In the genomic region with DNA sequence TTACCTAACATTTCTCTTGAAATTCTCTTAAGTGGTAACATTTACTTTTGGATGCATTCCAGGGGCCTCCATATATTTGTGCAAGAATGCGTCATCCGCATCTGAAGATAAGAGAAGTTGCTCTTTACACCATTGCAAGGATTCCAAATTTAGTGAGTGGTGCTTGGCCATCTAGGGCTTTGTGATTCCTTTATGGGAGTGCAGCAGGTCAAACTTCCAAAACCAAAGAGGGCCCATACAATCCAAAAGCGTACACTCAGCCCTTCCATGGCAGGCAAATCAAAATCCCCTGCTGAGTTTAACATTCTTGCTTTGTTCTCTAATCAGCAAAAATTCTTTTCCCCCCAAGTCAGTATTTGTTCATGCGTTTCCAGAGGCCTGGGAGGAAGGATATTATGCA, we compare ENCODE assay signal across 18 cellular contexts.
DNase-seq lines count a peak whose midpoint lies in the region; ATAC-seq and TF ChIP-seq lines count a peak whose summit lies in the region.
"Had no signal": no experiment of that assay in that cellular context is flagged by ENCODE, and none has a peak within 500 bp of the region (broad histone marks: within the 10 kb centered on the region; RNA-seq: fewer than 3 reads in every experiment).

No MANE protein-coding gene starts in this region.

- H3K4me3 Mint-ChIP-seq in progenitor cell of endocrine pancreas (ENCODE audit: low read depth), result no peak overlapping the region
- H3K4me3 Mint-ChIP-seq in activated T-cell treated with anti-CD3 and anti-CD28 coated beads, Interleukin-2, amount 50 U/mL, for 72 hours, result no peak overlapping the region

- no peak for TF ChIP-seq POLR2A in lower leg skin (IDR thresholded peaks at IDR 0.05)

- peak; percentile 8 for DNase-seq in ELF-1 (ENCODE audit: low read depth, low spot score)
- peak; percentile 87 for DNase-seq in astrocyte of the hippocampus (ENCODE audit: low read depth, low spot score)
- peak; percentile 93 for DNase-seq in fibroblast of the aortic adventitia (ENCODE audit: low read depth)
- DNase-seq in progenitor cell of endocrine pancreas (ENCODE audit: low spot score, unreplicated experiment), result no peak
- no peak for DNase-seq in NCI-H187 (lab: John Stamatoyannopoulos, UW)
- no peak for DNase-seq in lower leg skin (ENCODE audit: low spot score in 2 of 2)
- DNase-seq in activated T-cell treated with anti-CD3 and anti-CD28 coated beads, Interleukin-2, amount 50 U/mL, for 72 hours, result no peak
- DNase-seq: ACHN; GF-D8; KG1; MV-4-11; NCI-H1930; NCI-H2171; NCI-H510A; NCI-H748 treated with DMSO at 0.1 percent for 48 hours; NK-92 treated with Interleukin-12 subunit alpha and Interleukin-12 subunit beta, amount 100 ng/mL, for 24 hours had no signal

- H3K4me1 Mint-ChIP-seq in progenitor cell of endocrine pancreas (ENCODE audit: low read depth), result peaks cover 6% of the 10 kb centered on the region
- peaks cover 2% of the 10 kb centered on the region for H3K4me1 Mint-ChIP-seq in activated T-cell treated with anti-CD3 and anti-CD28 coated beads, Interleukin-2, amount 50 U/mL, for 72 hours (ENCODE audit: low read depth)

- no peaks in the 10 kb centered on the region for H3K36me3 Mint-ChIP-seq in progenitor cell of endocrine pancreas (ENCODE audit: insufficient read depth)
- no peaks in the 10 kb centered on the region for H3K36me3 Mint-ChIP-seq in activated T-cell treated with anti-CD3 and anti-CD28 coated beads, Interleukin-2, amount 50 U/mL, for 72 hours (ENCODE audit: insufficient read depth in 2 of 2)

- peaks cover 6% of the 10 kb centered on the region for H3K9me3 Mint-ChIP-seq in progenitor cell of endocrine pancreas (ENCODE audit: low read depth)
- no peaks in the 10 kb centered on the region for H3K9me3 Mint-ChIP-seq in activated T-cell treated with anti-CD3 and anti-CD28 coated beads, Interleukin-2, amount 50 U/mL, for 72 hours

- peak overlapping the region; percentile 67 for H3K27ac Mint-ChIP-seq in progenitor cell of endocrine pancreas
- H3K27ac Mint-ChIP-seq in activated T-cell treated with anti-CD3 and anti-CD28 coated beads, Interleukin-2, amount 50 U/mL, for 72 hours, result no peak overlapping the region

- TF ChIP-seq CTCF in fibroblast of the aortic adventitia (IDR thresholded peaks at IDR 0.05; ENCODE audit: insufficient read depth, low read length), result no peak
- TF ChIP-seq CTCF in progenitor cell of endocrine pancreas (IDR thresholded peaks at IDR 0.05; ENCODE audit: unreplicated experiment), result no peak
- no peak for TF ChIP-seq CTCF in lower leg skin (IDR thresholded peaks at IDR 0.05)

- H3K4me3 ChIP-seq in fibroblast of the aortic adventitia (ENCODE audit: low read depth, low read length) (no peak overlapping the region), lower leg skin (ENCODE audit: low read depth, poor library complexity, severe bottlenecking) (no peak overlapping the region)
- H3K4me3 ChIP-seq: HAP-1 had no signal

- intact Hi-C loops in lower leg skin (cut with DNase I; ENCODE audit: low total_unique reads), result no loop called here

- ATAC-seq in activated T-cell treated with anti-CD3 and anti-CD28 coated beads, Interleukin-2, amount 50 U/mL, for 72 hours (replicated peaks in 1 of 2), result no peak
- ATAC-seq: Right ventricle myocardium inferior had no signal

- H3K27me3 Mint-ChIP-seq in progenitor cell of endocrine pancreas, result no peaks in the 10 kb centered on the region
- no peaks in the 10 kb centered on the region for H3K27me3 Mint-ChIP-seq in activated T-cell treated with anti-CD3 and anti-CD28 coated beads, Interleukin-2, amount 50 U/mL, for 72 hours (ENCODE audit: low read depth)

- 66% methylated on average over 4 of the region's 4 CpGs for WGBS in lower leg skin, 2 donors

Comparison
In these comparisons a context has a peak if more than half of its experiments do, and no peak if none do; other contexts are left out.
1. DNase-seq: peak in ELF-1 (single experiment), astrocyte of the hippocampus (single experiment) and fibroblast of the aortic adventitia (single experiment); none in progenitor cell of endocrine pancreas (single experiment), NCI-H187 (0 of 2), lower leg skin (0 of 2) and activated T-cell treated with anti-CD3 and anti-CD28 coated beads, Interleukin-2, amount 50 U/mL, for 72 hours (0 of 2).